Comparison of ENCODE assay signal across 29 cellular contexts in genomic region chr11:128634395-128634794, GRCh38.
"Had no signal": no experiment of that assay in that cellular context is flagged by ENCODE, and none has a peak within 500 bp of the region (broad histone marks: within the 10 kb centered on the region; RNA-seq: fewer than 3 reads in every experiment).

No MANE protein-coding gene starts in this region.

- DNase-seq: activated CD4-positive, alpha-beta memory T cell treated with anti-CD3 and anti-CD28 coated beads, Interleukin-2, amount 10 ng/mL, durations not matched to agents 7 days and 5 days; activated CD4-positive, alpha-beta T cell treated with anti-CD3 and anti-CD28 coated beads for 36 hours; activated CD4-positive, alpha-beta T cell treated with anti-CD3 and anti-CD28 coated beads, Interleukin-2, amount 10 ng/mL, durations not matched to agents 24 days and 14 days; activated CD4-positive, alpha-beta T cell treated with anti-CD3 and anti-CD28 coated beads, Interleukin-2, amount 50 U/mL, for 4 hours; activated CD4-positive, CD25-positive, alpha-beta regulatory T cell; activated CD4-positive, CD25-positive, alpha-beta regulatory T cell treated with anti-CD3 and anti-CD28 coated beads, Interleukin-2, amount 50 U/mL, for 72 hours; activated CD8-positive, alpha-beta memory T cell treated with anti-CD3 and anti-CD28 coated beads, Interleukin-2, amount 50 U/mL, for 48 hours; activated effector memory CD4-positive, alpha-beta T cell treated with anti-CD3 and anti-CD28 coated beads, Interleukin-2, amount 50 U/mL, for 16 hours; activated naive CD4-positive, alpha-beta T cell treated with anti-CD3 and anti-CD28 coated beads, Interleukin-2, amount 10 ng/mL, durations not matched to agents 7 days and 5 days; activated naive CD8-positive, alpha-beta T cell treated with anti-CD3 and anti-CD28 coated beads for 36 hours; activated T-cell treated with anti-CD3 and anti-CD28 coated beads for 4 hours; activated T-cell treated with anti-CD3 and anti-CD28 coated beads, Interleukin-2, amount 50 U/mL, for 24 hours; activated T-cell treated with anti-CD3 and anti-CD28 coated beads, Interleukin-2, amount 50 U/mL, for 72 hours; central memory CD4-positive, alpha-beta T cell; dorsolateral prefrontal cortex; effector memory CD4-positive, alpha-beta T cell; foreskin fibroblast; head of caudate nucleus; T-helper 2 cell had no signal

- ATAC-seq: activated CD4-positive, alpha-beta T cell treated with anti-CD3 and anti-CD28 coated beads for 36 hours; activated T-cell treated with anti-CD3 and anti-CD28 coated beads, Interleukin-2, amount 50 U/mL, for 72 hours; activated T-helper 17 cell treated with anti-CD3 and anti-CD28 coated beads, Interleukin-2, amount 50 U/mL, for 72 hours; esophagus mucosa had no signal

- FAIRE-seq: frontal cortex had no signal

- H3K9me3 ChIP-seq: ascending aorta, breast epithelium had no signal

- H3K27ac Mint-ChIP-seq: activated CD4-positive, alpha-beta memory T cell treated with anti-CD3 and anti-CD28 coated beads, Interleukin-2, amount 10 ng/mL, durations not matched to agents 7 days and 5 days; activated CD4-positive, alpha-beta T cell treated with anti-CD3 and anti-CD28 coated beads for 36 hours; activated CD4-positive, alpha-beta T cell treated with anti-CD3 and anti-CD28 coated beads, Interleukin-2, amount 10 ng/mL, durations not matched to agents 24 days and 14 days; activated naive CD4-positive, alpha-beta T cell treated with anti-CD3 and anti-CD28 coated beads, Interleukin-2, amount 10 ng/mL, durations not matched to agents 7 days and 5 days; activated naive CD8-positive, alpha-beta T cell treated with anti-CD3 and anti-CD28 coated beads for 36 hours; activated T-cell treated with anti-CD3 and anti-CD28 coated beads, Interleukin-2, amount 50 U/mL, for 24 hours; activated T-cell treated with anti-CD3 and anti-CD28 coated beads, Interleukin-2, amount 50 U/mL, for 72 hours; activated T-helper 17 cell treated with anti-CD3 and anti-CD28 coated beads, Interleukin-2, amount 50 U/mL, for 72 hours; brain; dendritic cell treated with granulocyte-macrophage colony-stimulating factor and Interleukin-4, amounts not matched to agents 40 ng/mL and 50 ng/mL, for 4 days; endodermal cell had no signal

- H3K27me3 Mint-ChIP-seq: activated CD4-positive, alpha-beta T cell treated with anti-CD3 and anti-CD28 coated beads for 36 hours; activated naive CD8-positive, alpha-beta T cell treated with anti-CD3 and anti-CD28 coated beads for 36 hours; activated T-cell treated with anti-CD3 and anti-CD28 coated beads, Interleukin-2, amount 50 U/mL, for 24 hours; activated T-helper 17 cell treated with anti-CD3 and anti-CD28 coated beads, Interleukin-2, amount 50 U/mL, for 72 hours had no signal

- H3K36me3 Mint-ChIP-seq: activated naive CD4-positive, alpha-beta T cell treated with anti-CD3 and anti-CD28 coated beads, Interleukin-2, amount 10 ng/mL, durations not matched to agents 7 days and 5 days; brain had no signal

- H3K4me3 Mint-ChIP-seq: activated CD4-positive, alpha-beta memory T cell treated with anti-CD3 and anti-CD28 coated beads, Interleukin-2, amount 10 ng/mL, durations not matched to agents 7 days and 5 days; activated CD4-positive, alpha-beta T cell treated with anti-CD3 and anti-CD28 coated beads for 36 hours; activated CD4-positive, alpha-beta T cell treated with anti-CD3 and anti-CD28 coated beads, Interleukin-2, amount 10 ng/mL, durations not matched to agents 24 days and 14 days; activated naive CD4-positive, alpha-beta T cell treated with anti-CD3 and anti-CD28 coated beads, Interleukin-2, amount 10 ng/mL, durations not matched to agents 7 days and 5 days; activated naive CD8-positive, alpha-beta T cell treated with anti-CD3 and anti-CD28 coated beads for 36 hours; activated T-cell treated with anti-CD3 and anti-CD28 coated beads, Interleukin-2, amount 50 U/mL, for 24 hours; activated T-cell treated with anti-CD3 and anti-CD28 coated beads, Interleukin-2, amount 50 U/mL, for 72 hours; activated T-helper 17 cell treated with anti-CD3 and anti-CD28 coated beads, Interleukin-2, amount 50 U/mL, for 72 hours; brain; dendritic cell treated with granulocyte-macrophage colony-stimulating factor and Interleukin-4, amounts not matched to agents 40 ng/mL and 50 ng/mL, for 4 days; endodermal cell had no signal

- H3K4me3 ChIP-seq: ascending aorta, breast epithelium, cardiac muscle cell, coronary artery, dorsolateral prefrontal cortex had no signal

- H3K27me3 ChIP-seq: ascending aorta, breast epithelium had no signal

- H3K9me3 Mint-ChIP-seq: activated CD4-positive, alpha-beta T cell treated with anti-CD3 and anti-CD28 coated beads, Interleukin-2, amount 10 ng/mL, durations not matched to agents 24 days and 14 days; activated naive CD4-positive, alpha-beta T cell treated with anti-CD3 and anti-CD28 coated beads, Interleukin-2, amount 10 ng/mL, durations not matched to agents 7 days and 5 days; activated naive CD8-positive, alpha-beta T cell treated with anti-CD3 and anti-CD28 coated beads for 36 hours; activated T-cell treated with anti-CD3 and anti-CD28 coated beads, Interleukin-2, amount 50 U/mL, for 24 hours; activated T-helper 17 cell treated with anti-CD3 and anti-CD28 coated beads, Interleukin-2, amount 50 U/mL, for 72 hours; dendritic cell treated with granulocyte-macrophage colony-stimulating factor and Interleukin-4, amounts not matched to agents 40 ng/mL and 50 ng/mL, for 4 days; endodermal cell had no signal

- H3K27ac ChIP-seq: ascending aorta, breast epithelium, cardiac muscle cell, coronary artery, dorsolateral prefrontal cortex had no signal

- H3K4me1 ChIP-seq: ascending aorta, breast epithelium had no signal

- H3K36me3 ChIP-seq: ascending aorta, breast epithelium, cardiac muscle cell had no signal
